ENCODE assay signal across 8 cellular contexts in the genomic region with DNA sequence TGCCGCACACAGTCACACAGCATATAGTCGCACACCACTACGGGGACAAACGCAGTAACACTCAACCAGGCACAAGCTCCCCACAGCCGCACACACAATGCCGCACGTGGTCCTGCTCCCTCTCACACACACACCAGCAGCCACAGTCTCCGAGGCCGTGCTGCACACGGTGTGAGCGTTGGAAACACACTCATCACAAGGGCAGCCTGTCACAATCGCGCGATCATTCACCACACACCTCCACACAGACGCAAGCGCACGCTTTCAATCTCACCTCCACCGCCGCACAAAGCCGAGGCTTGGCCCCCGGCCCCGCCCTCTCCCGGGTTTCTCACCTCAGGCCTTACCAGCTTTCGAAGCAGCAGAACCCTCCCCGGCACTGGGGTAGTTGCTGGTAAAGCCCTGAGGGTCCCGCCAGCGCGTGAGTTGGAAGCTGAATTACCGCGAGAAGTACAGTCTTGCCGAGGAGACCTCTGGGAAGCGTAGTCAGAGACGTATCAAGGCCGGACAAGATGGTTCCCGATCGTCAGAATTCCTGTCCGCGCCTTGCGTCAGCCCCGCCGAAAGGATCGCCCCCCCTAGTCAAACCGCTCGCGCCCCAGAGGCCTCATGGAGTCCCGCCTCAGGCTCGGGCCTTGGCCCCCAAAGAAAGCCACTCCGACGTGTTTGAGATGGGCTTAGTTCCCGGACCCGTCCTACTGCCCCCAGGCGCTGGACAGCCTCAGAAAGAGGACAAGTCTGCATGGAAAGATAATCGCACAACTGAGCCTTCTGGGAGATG. TPM values are rescaled to one million over a fixed set of nuclear protein-coding genes. Genes with fewer than 3 reads are reported as not detected.
DNase-seq lines count a peak whose midpoint lies in the region; ATAC-seq and TF ChIP-seq lines count a peak whose summit lies in the region.

Gene ZNF566, minus strand, starts transcription at position 423 of the 781 bp plus-strand sequence. CDS start 13,004 bp downstream, outside the sequence.

- H2AFZ ChIP-seq in hepatocyte: peak within 1 kb of the TSS; percentile 93

- no peaks in the 10 kb centered on the region for H3K27me3 ChIP-seq in hepatocyte
- H3K27me3 ChIP-seq in rectal smooth muscle tissue (ENCODE audit: control insufficient read depth, insufficient read depth, low read length): no peaks in the 10 kb centered on the region
- H3K27me3 ChIP-seq in vagina: no peaks in the 10 kb centered on the region

- H3K9me3 ChIP-seq in hepatocyte (ENCODE audit: low read depth) (no peaks in the 10 kb centered on the region), vagina (no peaks in the 10 kb centered on the region)

- peaks cover 43% of the 10 kb centered on the region for H3K79me2 ChIP-seq in hepatocyte

- ATAC-seq in GM18502 (IDR thresholded peaks at IDR 0.05; ENCODE audit: poor library complexity, unreplicated experiment) (peak; percentile 89), HG02943 (IDR thresholded peaks at IDR 0.05; ENCODE audit: low read depth, unreplicated experiment) (peak; percentile 80)

- H4K20me1 ChIP-seq in hepatocyte (ENCODE audit: insufficient read depth, poor library complexity, severe bottlenecking): no peaks in the 10 kb centered on the region

- H3K27ac ChIP-seq in hepatocyte (peak within 1 kb of the TSS; percentile 99), rectal smooth muscle tissue (ENCODE audit: low read depth, low read length) (peak within 1 kb of the TSS; percentile 98), vagina (peak within 1 kb of the TSS; percentile 84)

- TF ChIP-seq POLR2A in vagina (IDR thresholded peaks at IDR 0.05): no peak

- peak within 1 kb of the TSS; percentile 87 for H3K4me2 ChIP-seq in hepatocyte

- no peaks in the 10 kb centered on the region for H3K9me2 ChIP-seq in hepatocyte (replicated peaks; ENCODE audit: insufficient read depth)

- WGBS in hepatocyte (ENCODE audit: low lambda C conversion rate, missing lambda C conversion rate): under 1% methylated on average over 53 of the region's 53 CpGs

- DNase-seq in NCI-H1930 (lab: John Stamatoyannopoulos, UW) (peak; percentile 96 to 98), T-helper 9 cell (peak; percentile 81), astrocyte of the hippocampus (ENCODE audit: low read depth, low spot score) (peak; percentile 98), hepatocyte (ENCODE audit: low spot score) (peak; percentile 97), vagina (ENCODE audit: extremely low spot score in 2 of 2) (peak in 1 of 2 donors; percentile 94)

- intact Hi-C loops in vagina (cut with DNase I): no loop called here

- H3K4me3 ChIP-seq in hepatocyte: peak within 1 kb of the TSS; percentile 72
- H3K4me3 ChIP-seq in rectal smooth muscle tissue (ENCODE audit: low read length): peak within 1 kb of the TSS; percentile 95
- H3K4me3 ChIP-seq in vagina: peak within 1 kb of the TSS; percentile 62 to 93

- peak within 1 kb of the TSS; percentile 86 for H3K9ac ChIP-seq in rectal smooth muscle tissue (ENCODE audit: low read length)

- H3K36me3 ChIP-seq in hepatocyte (replicated peaks; ENCODE audit: insufficient read depth, low read depth) (no peaks in the 10 kb centered on the region), rectal smooth muscle tissue (ENCODE audit: control insufficient read depth, insufficient read depth, low read length) (no peaks in the 10 kb centered on the region), vagina (no peaks in the 10 kb centered on the region)

- peaks cover 6% of the 10 kb centered on the region for H3K4me1 ChIP-seq in hepatocyte (ENCODE audit: insufficient read depth)
- no peaks in the 10 kb centered on the region for H3K4me1 ChIP-seq in rectal smooth muscle tissue (ENCODE audit: control insufficient read depth, insufficient read depth, low read length)
- H3K4me1 ChIP-seq in vagina: peaks cover 19% of the 10 kb centered on the region

- peak; percentile 13 for TF ChIP-seq CTCF in hepatocyte (IDR thresholded peaks at IDR 0.05; ENCODE audit: poor library complexity)
- TF ChIP-seq CTCF in vagina (IDR thresholded peaks at IDR 0.05): no peak

RNA-seq across cellular contexts. Expression of gene ZNF566, which starts in this region (rescaled TPM):
- total RNA-seq in hepatocyte (12.7 and 13.0 TPM in 2 replicates), vagina (11.3 TPM)
- polyA plus RNA-seq in hepatocyte: 4.0 and 5.8 TPM in 2 replicates
